Comparison of ENCODE assay signal across 8 cellular contexts in the genomic region with DNA sequence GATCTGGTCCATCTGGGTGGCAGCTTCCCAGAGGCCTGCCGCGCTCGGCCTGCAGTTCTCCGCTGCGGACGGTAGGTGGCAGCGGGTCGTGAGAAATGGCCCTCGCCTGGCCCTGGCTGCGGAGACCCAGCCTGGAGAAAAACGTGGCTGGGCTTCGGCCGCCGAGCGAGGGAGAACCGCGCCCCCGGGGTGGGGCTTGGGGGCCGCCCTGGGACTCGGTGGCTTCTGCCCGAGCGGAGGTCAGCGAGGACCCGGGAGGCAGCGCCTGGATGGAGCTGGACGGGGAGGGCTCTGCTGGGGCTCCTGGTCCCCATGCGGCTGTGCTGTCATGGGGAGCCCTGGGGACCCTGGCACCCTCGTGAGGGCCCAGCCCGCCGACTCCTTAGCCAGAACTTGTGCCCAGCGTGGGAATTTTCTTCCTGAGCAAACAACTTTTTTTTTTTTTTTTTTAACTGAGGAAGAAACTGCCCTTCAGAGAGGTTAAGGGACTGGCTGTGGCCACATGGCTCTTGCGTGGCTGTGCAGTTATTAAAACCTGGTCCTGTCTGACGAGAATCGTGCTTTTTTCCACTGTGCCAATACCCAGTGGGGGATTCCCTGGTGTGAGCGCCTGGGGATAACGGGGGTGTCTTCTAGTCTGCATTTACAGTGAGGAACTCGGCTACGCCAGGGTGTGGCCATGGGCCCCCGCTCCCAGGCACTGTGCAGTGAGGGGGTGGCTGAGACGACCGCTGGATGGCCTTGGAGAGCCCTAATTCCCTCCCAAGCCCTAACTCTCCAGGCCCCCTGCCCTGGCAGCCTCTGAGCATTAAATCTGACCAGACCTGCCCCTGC.
DNase-seq lines count a peak whose midpoint lies in the region; ATAC-seq and TF ChIP-seq lines count a peak whose summit lies in the region.

No MANE protein-coding gene starts in this region.

- intact Hi-C loops in activated CD4-positive, alpha-beta T cell treated with anti-CD3 and anti-CD28 coated beads for 36 hours (cut with DNase I, micrococcal nuclease), result loop anchor here (1.0 to 2.0 kb wide), 2 partner anchors 962 to 963 kb away; no protein-coding TSS in a partner anchor

- DNase-seq in AG10803 (ENCODE audit: low read depth) (peak; percentile 91), NCI-H226 (peak; percentile 75), cortex of kidney (lab: John Stamatoyannopoulos, UW) (peak; percentile 43), left kidney (ENCODE audit: low read depth, low spot score) (peak; percentile 98)
- peak; percentile 86 for DNase-seq in activated CD4-positive, alpha-beta T cell treated with anti-CD3 and anti-CD28 coated beads for 36 hours
- peak; percentile 34 to 70 for DNase-seq in stimulated activated CD4-positive, alpha-beta T cell treated with anti-CD3 and anti-CD28 coated beads, Interleukin-1b, Interleukin-23, amount 100 ng/mL, for 4 hours (ENCODE audit: low read depth in 2 of 2)

- H3K27ac Mint-ChIP-seq in activated CD4-positive, alpha-beta T cell treated with anti-CD3 and anti-CD28 coated beads for 36 hours, result no peak overlapping the region

- H3K27me3 Mint-ChIP-seq in activated CD4-positive, alpha-beta T cell treated with anti-CD3 and anti-CD28 coated beads for 36 hours, result peaks cover 26% of the 10 kb centered on the region

- no peaks in the 10 kb centered on the region for H3K9me3 Mint-ChIP-seq in activated CD4-positive, alpha-beta T cell treated with anti-CD3 and anti-CD28 coated beads for 36 hours (ENCODE audit: low read depth)

- POLR2A ChIA-PET in activated CD4-positive, alpha-beta T cell treated with anti-CD3 and anti-CD28 coated beads for 36 hours (lab: Charles Lee), result interaction anchor here (0.6 to 0.7 kb wide), 2 partner anchors 106 to 146 kb away, joined by 3 to 8 read pairs; no protein-coding TSS in a partner anchor

- CTCF ChIA-PET in activated CD4-positive, alpha-beta T cell treated with anti-CD3 and anti-CD28 coated beads for 36 hours (lab: Charles Lee), result interaction anchor here (0.8 to 3.0 kb wide), 4 partner anchors 10 to 964 kb away, joined by 3 to 16 read pairs (median 8); no protein-coding TSS in a partner anchor

- H3K4me1 Mint-ChIP-seq in activated CD4-positive, alpha-beta T cell treated with anti-CD3 and anti-CD28 coated beads for 36 hours, result peaks cover 4% of the 10 kb centered on the region

- no peaks in the 10 kb centered on the region for H3K36me3 Mint-ChIP-seq in activated CD4-positive, alpha-beta T cell treated with anti-CD3 and anti-CD28 coated beads for 36 hours (ENCODE audit: low read depth)

- H3K4me3 Mint-ChIP-seq in activated CD4-positive, alpha-beta T cell treated with anti-CD3 and anti-CD28 coated beads for 36 hours, result no peak overlapping the region

- peak; percentile 77 for TF ChIP-seq CTCF in AG10803 (conservative IDR thresholded peaks at IDR 0.05; ENCODE audit: low read length)

- H3K4me3 ChIP-seq in AG10803 (ENCODE audit: low read length), result peak overlapping the region; percentile 59

- ATAC-seq in GM18873 (IDR thresholded peaks at IDR 0.05; ENCODE audit: low FRiP score, unreplicated experiment), result peak; percentile 89
- ATAC-seq in HG03139 (IDR thresholded peaks at IDR 0.05; ENCODE audit: unreplicated experiment), result peak; percentile 97
- peak; percentile 93 for ATAC-seq in activated CD4-positive, alpha-beta T cell treated with anti-CD3 and anti-CD28 coated beads for 36 hours

Comparison
In these comparisons a context has a peak if more than half of its experiments do, and no peak if none do; other contexts are left out.
1. Peak in every context shown above with its lines: DNase-seq, ATAC-seq and H3K4me3 ChIP-seq.
2. DNase-seq: peak in every context shown above with its lines; median percentile 98 in left kidney; 91 in AG10803; 86 in activated CD4-positive, alpha-beta T cell treated with anti-CD3 and anti-CD28 coated beads for 36 hours; 75 in NCI-H226; 52 in stimulated activated CD4-positive, alpha-beta T cell treated with anti-CD3 and anti-CD28 coated beads, Interleukin-1b, Interleukin-23, amount 100 ng/mL, for 4 hours; 43 in cortex of kidney.